8 cellular contexts compared by ENCODE assay signal in the genomic region with DNA sequence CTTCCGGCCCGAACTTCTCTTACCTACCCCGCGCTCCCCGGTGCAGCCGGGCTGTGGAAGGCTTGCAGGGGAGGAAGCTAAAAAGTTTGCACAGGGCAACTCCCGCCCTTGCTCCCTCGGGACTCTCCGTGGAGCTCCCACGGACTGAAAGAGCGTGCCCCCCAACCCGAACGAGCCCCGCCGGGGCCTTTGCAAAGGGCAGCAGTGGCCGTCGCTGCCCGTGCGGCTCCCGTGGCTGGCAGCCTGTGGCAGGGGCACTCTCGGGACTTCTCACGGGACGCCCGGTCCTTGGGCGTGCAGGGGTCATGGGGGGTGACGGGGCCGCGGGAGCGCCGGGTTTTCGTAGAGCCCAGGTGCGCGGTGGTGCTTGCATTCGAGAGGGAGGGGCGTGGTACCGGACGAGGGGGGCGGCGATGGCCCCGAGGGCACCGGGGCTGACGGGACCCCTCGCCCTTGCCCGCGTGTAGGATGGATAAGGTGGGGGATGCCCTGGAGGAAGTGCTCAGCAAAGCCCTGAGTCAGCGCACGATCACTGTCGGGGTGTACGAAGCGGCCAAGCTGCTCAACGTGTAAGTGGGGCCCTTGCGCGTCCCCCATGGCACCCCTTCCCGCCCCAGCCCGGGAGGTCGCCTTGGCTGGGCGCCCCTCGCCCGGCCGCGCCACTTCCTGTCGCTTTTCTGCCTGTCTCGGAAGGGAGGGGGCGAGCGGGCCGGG. TPM values are rescaled to one million over a fixed set of nuclear protein-coding genes. Genes with fewer than 3 reads are reported as not detected.
DNase-seq lines count a peak whose midpoint lies in the region; ATAC-seq and TF ChIP-seq lines count a peak whose summit lies in the region.

No MANE protein-coding gene starts in this region.

- CTCF ChIA-PET in IMR-90 (lab: Yijun Ruan, JAX) (interaction anchor here (1.3 to 2.5 kb wide), 5 partner anchors 74 to 151 kb away, joined by 4 to 15 read pairs (median 11); no protein-coding TSS in a partner anchor), WTC11 (lab: Charles Lee) (interaction anchor here (0.6 to 3.6 kb wide), 20 partner anchors 9 to 690 kb away, joined by 3 to 46 read pairs (median 5); no protein-coding TSS in a partner anchor)

- no peaks in the 10 kb centered on the region for H3K9me3 ChIP-seq in IMR-90 (ENCODE audit: control insufficient read depth, insufficient read depth, low read length)

- peak overlapping the region; percentile 71 for H3K18ac ChIP-seq in IMR-90 (ENCODE audit: low read depth, low read length)

- peak overlapping the region; percentile 96 for H2BK120ac ChIP-seq in IMR-90 (ENCODE audit: low read depth, low read length)

- peak overlapping the region; percentile 92 for H4K5ac ChIP-seq in IMR-90 (ENCODE audit: low read depth, low read length)

- H3K56ac ChIP-seq in IMR-90 (ENCODE audit: extremely low read depth, insufficient read depth, low read length): peak overlapping the region; percentile 92

- peak overlapping the region; percentile 84 for H3K4me2 ChIP-seq in IMR-90 (ENCODE audit: low read depth, low read length)

- H3K4ac ChIP-seq in IMR-90 (ENCODE audit: low read depth, low read length): peak overlapping the region; percentile 99

- H3K9ac ChIP-seq in IMR-90 (ENCODE audit: low read depth, low read length): peak overlapping the region; percentile 96

- H3K36me3 ChIP-seq in IMR-90 (ENCODE audit: control insufficient read depth, insufficient read depth, low read length): peaks cover 12% of the 10 kb centered on the region

- no peaks in the 10 kb centered on the region for H3K9me3 Mint-ChIP-seq in WTC11

- H2AK5ac ChIP-seq in IMR-90 (ENCODE audit: low read depth, low read length): peak overlapping the region; percentile 91

- ATAC-seq in GM21367 (IDR thresholded peaks at IDR 0.05; ENCODE audit: unreplicated experiment) (peak; percentile 10), IMR-90 (ENCODE audit: low read depth) (peak; percentile 0; the same call in 1 of the 2 replicates), WTC11 (peak; percentile 0; the same call in 1 of the 2 replicates), left lobe of liver (peak; percentile 23)

- BruUV-seq in IMR-90 (replicated peaks; lab: Mats Ljungman, UMichigan): no TSS peak

- TF ChIP-seq POLR2A in IMR-90 (IDR thresholded peaks at IDR 0.05; ENCODE audit: low read depth, low read length): no peak

- intact Hi-C loops in IMR-90 (cut with micrococcal nuclease): loop anchor here (1.0 to 5.0 kb wide), 5 partner anchors 63 to 427 kb away; a partner anchor contains a TSS

- H3K27me3 ChIP-seq in IMR-90 (ENCODE audit: control insufficient read depth, insufficient read depth, low read length): no peaks in the 10 kb centered on the region

- H3K4me1 ChIP-seq in IMR-90 (ENCODE audit: control insufficient read depth, insufficient read depth, low read length): peaks cover 12% of the 10 kb centered on the region

- H2BK15ac ChIP-seq in IMR-90 (ENCODE audit: low read depth, low read length): no peak overlapping the region

- H3K14ac ChIP-seq in IMR-90 (replicated peaks; ENCODE audit: low read depth, low read length): peak overlapping the region; percentile 96

- H3K23ac ChIP-seq in IMR-90 (ENCODE audit: low read depth, low read length): peak overlapping the region; percentile 82

- DNase-seq in COR-L47 (lab: John Stamatoyannopoulos, UW) (peak; percentile 29), IMR-90 (no peak), WTC11 (ENCODE audit: low spot score) (peak; percentile 58), left lobe of liver (ENCODE audit: low spot score) (peak; percentile 67), islet precursor cell (no peak)
- peak; percentile 48 for DNase-seq in central memory CD4-positive, alpha-beta T cell
- DNase-seq in stimulated activated CD4-positive, alpha-beta T cell treated with anti-CD3 and anti-CD28 coated beads, Interleukin-4, amount 100 ng/mL, for 4 hours: peak; percentile 56 to 74

- no peak for TF ChIP-seq CTCF in IMR-90 (conservative IDR thresholded peaks at IDR 0.05; ENCODE audit: low read depth, low read length)
- no peak for TF ChIP-seq CTCF in WTC11 (IDR thresholded peaks at IDR 0.05)

- TF ChIP-seq RAD21 in IMR-90 (IDR thresholded peaks at IDR 0.05; ENCODE audit: low read length): no peak

- in situ Hi-C loops in IMR-90 (cut with MboI; ENCODE audit: low sequenced_read_pairs): loop anchor here (25.0 kb wide), 1 partner anchor 123 kb away; no protein-coding TSS in a partner anchor

- no peak overlapping the region; the same call in 1 of the 2 replicates for H3K27ac Mint-ChIP-seq in WTC11

- H4K91ac ChIP-seq in IMR-90 (ENCODE audit: insufficient read depth, low read depth, low read length): peak overlapping the region; percentile 95

- H3K27ac ChIP-seq in IMR-90 (ENCODE audit: insufficient read depth, low read length): peak overlapping the region; percentile 98

- 0% methylated on average over 15 of the region's 66 CpGs; no CpG with 5 or more reads in 1 of the 2 experiments for WGBS in IMR-90 (ENCODE audit: extremely low coverage in 2 of 2, insufficient read length in 1 of 2), 2 experiments

- no peak overlapping the region for H2BK20ac ChIP-seq in IMR-90 (ENCODE audit: low read depth, low read length)

- peaks cover 21% of the 10 kb centered on the region for H4K20me1 ChIP-seq in IMR-90 (ENCODE audit: insufficient read depth, low read length)

- peak overlapping the region; percentile 78 for H2AFZ ChIP-seq in IMR-90 (replicated peaks; ENCODE audit: low read length, poor library complexity)

- peak overlapping the region; percentile 99 for H3K4me3 ChIP-seq in IMR-90 (ENCODE audit: insufficient read depth, low read depth, low read length)

- peak overlapping the region; percentile 99 for H2BK5ac ChIP-seq in IMR-90 (ENCODE audit: low read depth, low read length, poor library complexity, severe bottlenecking)

- dilution Hi-C loops in IMR-90 (cut with HindIII; ENCODE audit: low sequenced_read_pairs, unreplicated experiment): no loop called here

- no peaks in the 10 kb centered on the region for H3K27me3 Mint-ChIP-seq in WTC11 (ENCODE audit: low read depth)

- peaks cover 10 to 31% of the 10 kb centered on the region in 2 experiments for H3K79me1 ChIP-seq in IMR-90 (ENCODE audit: low read depth in 1 of 2, low read length in 2 of 2)

- peaks cover 7% of the 10 kb centered on the region for H3K9me1 ChIP-seq in IMR-90 (ENCODE audit: insufficient read depth, low read length)

- H3K4me3 Mint-ChIP-seq in WTC11: peak overlapping the region; percentile 88

- H2AK9ac ChIP-seq in IMR-90 (replicated peaks; ENCODE audit: low read depth, low read length, poor library complexity): peak overlapping the region; percentile 99

- POLR2A ChIA-PET in IMR-90 (lab: Charles Lee; ENCODE audit: unreplicated experiment) (interaction anchor here (0.6 to 2.4 kb wide), 8 partner anchors 9 to 153 kb away, joined by 3 to 11 read pairs (median 6); no protein-coding TSS in a partner anchor), WTC11 (lab: Charles Lee) (interaction anchor here (0.6 to 2.1 kb wide), 19 partner anchors 9 to 338 kb away, joined by 3 to 17 read pairs (median 5); no protein-coding TSS in a partner anchor)

- peaks cover 13% of the 10 kb centered on the region for H3K36me3 Mint-ChIP-seq in WTC11

- H3K4me1 Mint-ChIP-seq in WTC11: peaks cover 28% of the 10 kb centered on the region

- H4K8ac ChIP-seq in IMR-90 (ENCODE audit: low read depth in 2 of 2, low read length in 2 of 2): peak overlapping the region; percentile 56 to 61

TF ChIP-seq in IMR-90, 13 proteins besides CTCF, POLR2A, EP300 and RAD21:
- no peak for TF ChIP-seq CEBPB (IDR thresholded peaks at IDR 0.05; ENCODE audit: low read depth, low read length)
- TF ChIP-seq FOS (IDR thresholded peaks at IDR 0.05; ENCODE audit: low read depth, low read length): no peak
- TF ChIP-seq CHD1 (IDR thresholded peaks at IDR 0.05; ENCODE audit: low read depth, low read length): 0 out of 2 replicates have a peak, but pooled peaks have one; percentile 78
- TF ChIP-seq RFX5 (IDR thresholded peaks at IDR 0.05; ENCODE audit: low read depth, low read length): no peak
- TF ChIP-seq BHLHE40 (IDR thresholded peaks at IDR 0.05; ENCODE audit: low read depth, low read length): peak; percentile 73
- no peak for TF ChIP-seq MAZ (IDR thresholded peaks at IDR 0.05; ENCODE audit: borderline replicate concordance, low read depth, low read length)
- no peak for TF ChIP-seq RCOR1 (IDR thresholded peaks at IDR 0.05; ENCODE audit: insufficient replicate concordance, low read length)
- peak; percentile 47 for TF ChIP-seq MAFK (IDR thresholded peaks at IDR 0.05; ENCODE audit: low read depth, low read length)
- no peak for TF ChIP-seq MXI1 (IDR thresholded peaks at IDR 0.05; ENCODE audit: borderline replicate concordance, low read depth, low read length)
- no peak for TF ChIP-seq SMC3 (IDR thresholded peaks at IDR 0.05; ENCODE audit: low read depth, low read length)

TF ChIP-seq in WTC11, 78 proteins besides CTCF, POLR2A, EP300 and RAD21 (continues in another document):
- no peak; the same call in 1 of the 2 replicates for TF ChIP-seq ZNF263 (CRISPR knock-in tag; IDR thresholded peaks at IDR 0.05; ENCODE audit: low read depth)
- no peak for TF ChIP-seq ELF4 (CRISPR knock-in tag; IDR thresholded peaks at IDR 0.05; ENCODE audit: low read depth)

RNA-seq across cellular contexts. Expression of a gene that starts 0.7 kb away (rescaled TPM):
- total RNA-seq in IMR-90 (2012; rRNA removed) (10.9 and 16.7 TPM in 2 replicates), WTC11 (2021) (20.8 to 34.5 TPM (median 24.0 TPM) in 3 replicates), left lobe of liver (58.6 TPM)
- polyA plus RNA-seq in IMR-90 (2012; rRNA removed): 114 and 129 TPM in 2 replicates
- 128 and 171 TPM in 2 replicates for polyA plus RNA-seq in IMR-90 (2012; cell fraction: cytosol; rRNA removed)
- polyA plus RNA-seq in IMR-90 (2012; cell fraction: nucleus; rRNA removed; ENCODE audit: low replicate concordance): 210 and 388 TPM in 2 replicates

Comparison
In these comparisons a context has a peak if more than half of its experiments do, and no peak if none do; other contexts are left out.
1. DNase-seq: peak in COR-L47 (single experiment), WTC11 (single experiment), central memory CD4-positive, alpha-beta T cell (single experiment), left lobe of liver (single experiment) and stimulated activated CD4-positive, alpha-beta T cell treated with anti-CD3 and anti-CD28 coated beads, Interleukin-4, amount 100 ng/mL, for 4 hours (2 of 2); none in IMR-90 (single experiment) and islet precursor cell (single experiment).
2. Peak in every context shown above with its lines, with median percentiles within 50 percentile points of each other: ATAC-seq.